Comparison of ENCODE assay signal across 1 cellular context in the genomic region with DNA sequence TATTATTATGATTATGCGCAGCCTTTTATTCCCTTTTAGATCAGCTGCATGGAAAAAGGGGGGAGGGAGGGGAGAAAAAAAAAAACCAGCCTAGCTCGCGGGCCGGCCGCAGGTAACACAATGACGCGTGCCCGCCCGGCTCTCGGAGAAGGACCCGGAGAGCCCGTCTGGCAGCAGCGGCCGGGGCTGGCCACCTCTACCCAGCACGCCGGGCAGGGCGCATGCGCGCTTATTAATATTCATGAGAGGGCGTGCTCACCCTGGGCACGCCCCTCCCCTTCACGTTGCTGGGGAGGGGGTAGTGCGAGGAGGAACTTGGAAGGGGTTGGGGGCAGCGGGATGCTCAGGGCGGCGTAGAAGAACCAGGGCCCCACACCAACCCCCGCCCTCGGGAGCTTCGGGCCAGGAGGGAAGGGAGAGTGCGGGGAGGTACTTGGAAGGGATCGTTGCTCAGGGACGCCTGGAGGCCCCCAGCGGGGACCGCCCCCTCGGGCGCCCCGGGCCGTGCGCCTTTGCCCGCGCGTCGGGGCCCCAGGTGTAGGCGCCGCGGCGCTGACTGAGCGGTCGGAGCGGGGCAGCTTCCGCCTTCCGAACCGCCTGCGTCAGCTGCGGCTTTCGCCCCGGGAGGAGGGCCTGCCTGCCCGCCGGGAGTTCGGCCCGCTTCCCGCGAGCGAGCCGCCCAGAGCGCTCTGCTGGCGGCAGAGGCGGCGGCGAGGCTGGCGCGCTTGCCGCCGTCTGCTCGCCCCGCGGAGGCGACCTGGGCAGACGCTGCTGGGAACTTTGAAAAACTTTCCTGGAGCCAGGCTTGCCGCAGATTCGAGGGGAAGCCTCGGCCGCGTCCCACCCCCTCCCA.
TF ChIP-seq lines count a peak whose summit lies in the region.

A gene (minus strand): TSS at position 169 of the 853 bp plus-strand sequence. CDS start 469 bp downstream, outside the sequence.

TF ChIP-seq in H1, 55 proteins besides CTCF, POLR2A, EP300 and RAD21 (continued from another document):
- TF ChIP-seq, protein P1, sequence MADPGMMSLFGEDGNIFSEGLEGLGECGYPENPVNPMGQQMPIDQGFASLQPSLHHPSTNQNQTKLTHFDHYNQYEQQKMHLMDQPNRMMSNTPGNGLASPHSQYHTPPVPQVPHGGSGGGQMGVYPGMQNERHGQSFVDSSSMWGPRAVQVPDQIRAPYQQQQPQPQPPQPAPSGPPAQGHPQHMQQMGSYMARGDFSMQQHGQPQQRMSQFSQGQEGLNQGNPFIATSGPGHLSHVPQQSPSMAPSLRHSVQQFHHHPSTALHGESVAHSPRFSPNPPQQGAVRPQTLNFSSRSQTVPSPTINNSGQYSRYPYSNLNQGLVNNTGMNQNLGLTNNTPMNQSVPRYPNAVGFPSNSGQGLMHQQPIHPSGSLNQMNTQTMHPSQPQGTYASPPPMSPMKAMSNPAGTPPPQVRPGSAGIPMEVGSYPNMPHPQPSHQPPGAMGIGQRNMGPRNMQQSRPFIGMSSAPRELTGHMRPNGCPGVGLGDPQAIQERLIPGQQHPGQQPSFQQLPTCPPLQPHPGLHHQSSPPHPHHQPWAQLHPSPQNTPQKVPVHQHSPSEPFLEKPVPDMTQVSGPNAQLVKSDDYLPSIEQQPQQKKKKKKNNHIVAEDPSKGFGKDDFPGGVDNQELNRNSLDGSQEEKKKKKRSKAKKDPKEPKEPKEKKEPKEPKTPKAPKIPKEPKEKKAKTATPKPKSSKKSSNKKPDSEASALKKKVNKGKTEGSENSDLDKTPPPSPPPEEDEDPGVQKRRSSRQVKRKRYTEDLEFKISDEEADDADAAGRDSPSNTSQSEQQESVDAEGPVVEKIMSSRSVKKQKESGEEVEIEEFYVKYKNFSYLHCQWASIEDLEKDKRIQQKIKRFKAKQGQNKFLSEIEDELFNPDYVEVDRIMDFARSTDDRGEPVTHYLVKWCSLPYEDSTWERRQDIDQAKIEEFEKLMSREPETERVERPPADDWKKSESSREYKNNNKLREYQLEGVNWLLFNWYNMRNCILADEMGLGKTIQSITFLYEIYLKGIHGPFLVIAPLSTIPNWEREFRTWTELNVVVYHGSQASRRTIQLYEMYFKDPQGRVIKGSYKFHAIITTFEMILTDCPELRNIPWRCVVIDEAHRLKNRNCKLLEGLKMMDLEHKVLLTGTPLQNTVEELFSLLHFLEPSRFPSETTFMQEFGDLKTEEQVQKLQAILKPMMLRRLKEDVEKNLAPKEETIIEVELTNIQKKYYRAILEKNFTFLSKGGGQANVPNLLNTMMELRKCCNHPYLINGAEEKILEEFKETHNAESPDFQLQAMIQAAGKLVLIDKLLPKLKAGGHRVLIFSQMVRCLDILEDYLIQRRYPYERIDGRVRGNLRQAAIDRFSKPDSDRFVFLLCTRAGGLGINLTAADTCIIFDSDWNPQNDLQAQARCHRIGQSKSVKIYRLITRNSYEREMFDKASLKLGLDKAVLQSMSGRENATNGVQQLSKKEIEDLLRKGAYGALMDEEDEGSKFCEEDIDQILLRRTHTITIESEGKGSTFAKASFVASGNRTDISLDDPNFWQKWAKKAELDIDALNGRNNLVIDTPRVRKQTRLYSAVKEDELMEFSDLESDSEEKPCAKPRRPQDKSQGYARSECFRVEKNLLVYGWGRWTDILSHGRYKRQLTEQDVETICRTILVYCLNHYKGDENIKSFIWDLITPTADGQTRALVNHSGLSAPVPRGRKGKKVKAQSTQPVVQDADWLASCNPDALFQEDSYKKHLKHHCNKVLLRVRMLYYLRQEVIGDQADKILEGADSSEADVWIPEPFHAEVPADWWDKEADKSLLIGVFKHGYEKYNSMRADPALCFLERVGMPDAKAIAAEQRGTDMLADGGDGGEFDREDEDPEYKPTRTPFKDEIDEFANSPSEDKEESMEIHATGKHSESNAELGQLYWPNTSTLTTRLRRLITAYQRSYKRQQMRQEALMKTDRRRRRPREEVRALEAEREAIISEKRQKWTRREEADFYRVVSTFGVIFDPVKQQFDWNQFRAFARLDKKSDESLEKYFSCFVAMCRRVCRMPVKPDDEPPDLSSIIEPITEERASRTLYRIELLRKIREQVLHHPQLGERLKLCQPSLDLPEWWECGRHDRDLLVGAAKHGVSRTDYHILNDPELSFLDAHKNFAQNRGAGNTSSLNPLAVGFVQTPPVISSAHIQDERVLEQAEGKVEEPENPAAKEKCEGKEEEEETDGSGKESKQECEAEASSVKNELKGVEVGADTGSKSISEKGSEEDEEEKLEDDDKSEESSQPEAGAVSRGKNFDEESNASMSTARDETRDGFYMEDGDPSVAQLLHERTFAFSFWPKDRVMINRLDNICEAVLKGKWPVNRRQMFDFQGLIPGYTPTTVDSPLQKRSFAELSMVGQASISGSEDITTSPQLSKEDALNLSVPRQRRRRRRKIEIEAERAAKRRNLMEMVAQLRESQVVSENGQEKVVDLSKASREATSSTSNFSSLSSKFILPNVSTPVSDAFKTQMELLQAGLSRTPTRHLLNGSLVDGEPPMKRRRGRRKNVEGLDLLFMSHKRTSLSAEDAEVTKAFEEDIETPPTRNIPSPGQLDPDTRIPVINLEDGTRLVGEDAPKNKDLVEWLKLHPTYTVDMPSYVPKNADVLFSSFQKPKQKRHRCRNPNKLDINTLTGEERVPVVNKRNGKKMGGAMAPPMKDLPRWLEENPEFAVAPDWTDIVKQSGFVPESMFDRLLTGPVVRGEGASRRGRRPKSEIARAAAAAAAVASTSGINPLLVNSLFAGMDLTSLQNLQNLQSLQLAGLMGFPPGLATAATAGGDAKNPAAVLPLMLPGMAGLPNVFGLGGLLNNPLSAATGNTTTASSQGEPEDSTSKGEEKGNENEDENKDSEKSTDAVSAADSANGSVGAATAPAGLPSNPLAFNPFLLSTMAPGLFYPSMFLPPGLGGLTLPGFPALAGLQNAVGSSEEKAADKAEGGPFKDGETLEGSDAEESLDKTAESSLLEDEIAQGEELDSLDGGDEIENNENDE (IDR thresholded peaks at IDR 0.05; ENCODE audit: insufficient replicate concordance, low read length) = no peak
- TF ChIP-seq, protein P2, sequence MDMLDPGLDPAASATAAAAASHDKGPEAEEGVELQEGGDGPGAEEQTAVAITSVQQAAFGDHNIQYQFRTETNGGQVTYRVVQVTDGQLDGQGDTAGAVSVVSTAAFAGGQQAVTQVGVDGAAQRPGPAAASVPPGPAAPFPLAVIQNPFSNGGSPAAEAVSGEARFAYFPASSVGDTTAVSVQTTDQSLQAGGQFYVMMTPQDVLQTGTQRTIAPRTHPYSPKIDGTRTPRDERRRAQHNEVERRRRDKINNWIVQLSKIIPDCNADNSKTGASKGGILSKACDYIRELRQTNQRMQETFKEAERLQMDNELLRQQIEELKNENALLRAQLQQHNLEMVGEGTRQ (IDR thresholded peaks at IDR 0.05; ENCODE audit: low read length) = no peak
- TF ChIP-seq SUZ12 (IDR thresholded peaks at IDR 0.05; ENCODE audit: low read length) (no peak), PHF8 (conservative IDR thresholded peaks at IDR 0.05; ENCODE audit: low read depth, low read length) (peak; percentile 76), CHD1 (IDR thresholded peaks at IDR 0.05; ENCODE audit: low read depth, low read length) (no peak), SP1 (IDR thresholded peaks at IDR 0.05; ENCODE audit: low read depth, low read length) (no peak), CHD2 (IDR thresholded peaks at IDR 0.05; ENCODE audit: low read length) (no peak), POU5F1 (IDR thresholded peaks at IDR 0.05; ENCODE audit: low read depth, low read length) (no peak), RXRA (IDR thresholded peaks at IDR 0.05; ENCODE audit: insufficient read depth, low read depth, low read length) (no peak), POLR2AphosphoS5 (IDR thresholded peaks at IDR 0.05; ENCODE audit: low read depth, low read length) (peak; percentile 60), SIRT6 (IDR thresholded peaks at IDR 0.05; ENCODE audit: low read length) (no peak), RBBP5 (IDR thresholded peaks at IDR 0.05; ENCODE audit: borderline replicate concordance, low read depth, low read length) (peak; percentile 80; the same call in 1 of the 2 replicates), TAF1 (IDR thresholded peaks at IDR 0.05; ENCODE audit: low read depth, low read length) (peak; percentile 75), CBX8 (IDR thresholded peaks at IDR 0.05; ENCODE audit: borderline replicate concordance, low read depth, low read length) (no peak), SAP30 (IDR thresholded peaks at IDR 0.05; ENCODE audit: insufficient read depth, insufficient replicate concordance, low read length) (no peak), JUND (IDR thresholded peaks at IDR 0.05; ENCODE audit: low read length) (no peak), CEBPB (IDR thresholded peaks at IDR 0.05; ENCODE audit: low read depth, low read length) (no peak), EGR1 (IDR thresholded peaks at IDR 0.05; ENCODE audit: borderline replicate concordance, low read depth, low read length) (no peak), RFX5 (IDR thresholded peaks at IDR 0.05; ENCODE audit: borderline replicate concordance, low read depth, low read length) (no peak), KDM4A (IDR thresholded peaks at IDR 0.05; ENCODE audit: low read depth, low read length, severe bottlenecking) (peak; percentile 84), CBX5 (IDR thresholded peaks at IDR 0.05; ENCODE audit: low read depth, low read length) (no peak), NRF1 (IDR thresholded peaks at IDR 0.05; ENCODE audit: low read depth, low read length) (peak; percentile 60), MAFK (IDR thresholded peaks at IDR 0.05; ENCODE audit: low read depth, low read length) (no peak), BCL11A (IDR thresholded peaks at IDR 0.05; ENCODE audit: low read depth in 2 of 2, low read length in 2 of 2) (no peak), ZNF274 (IDR thresholded peaks at IDR 0.05; ENCODE audit: borderline replicate concordance, extremely low read depth, low read length) (no peak), CREB1 (IDR thresholded peaks at IDR 0.05) (no peak), BACH1 (IDR thresholded peaks at IDR 0.05; ENCODE audit: low read length) (no peak), BRCA1 (IDR thresholded peaks at IDR 0.05; ENCODE audit: low read depth, low read length) (no peak), SP2 (IDR thresholded peaks at IDR 0.05; ENCODE audit: low read length) (no peak), SP4 (IDR thresholded peaks at IDR 0.05; ENCODE audit: low read length) (no peak; the same call in 1 of the 2 replicates), TAF7 (optimal IDR thresholded peaks at IDR 0.05; ENCODE audit: borderline replicate concordance, low read depth, low read length) (peak; percentile 78), YY1 (IDR thresholded peaks at IDR 0.05; ENCODE audit: low read depth, low read length) (no peak), TEAD4 (IDR thresholded peaks at IDR 0.05; ENCODE audit: low read depth, low read length) (no peak), TCF12 (IDR thresholded peaks at IDR 0.05; ENCODE audit: low read depth, low read length) (no peak), GTF2F1 (IDR thresholded peaks at IDR 0.05; ENCODE audit: borderline replicate concordance, low read depth, low read length) (no peak), SIX5 (IDR thresholded peaks at IDR 0.05; ENCODE audit: low read depth, low read length) (no peak), KDM1A (IDR thresholded peaks at IDR 0.05; ENCODE audit: borderline replicate concordance, low read length) (no peak), SIN3A (conservative IDR thresholded peaks at IDR 0.05 in 1 of 2, IDR thresholded peaks at IDR 0.05 in 1 of 2; ENCODE audit: low read depth in 1 of 2, low read length in 2 of 2) (peak in 1 of 2 experiments; percentile 58; a peak in 1 of 4 replicates), GABPA (IDR thresholded peaks at IDR 0.05; ENCODE audit: borderline replicate concordance, insufficient read depth, low read length) (no peak), FOSL1 (IDR thresholded peaks at IDR 0.05; ENCODE audit: insufficient read depth, low read depth, low read length) (no peak), HDAC2 (IDR thresholded peaks at IDR 0.05; ENCODE audit: borderline replicate concordance in 1 of 2, low read depth in 2 of 2, low read length in 2 of 2) (no peak; a peak in 1 of 4 replicates), NANOG (IDR thresholded peaks at IDR 0.05; ENCODE audit: insufficient read depth, low read depth, low read length, poor library complexity, severe bottlenecking) (peak; percentile 21), CTBP2 (IDR thresholded peaks at IDR 0.05; ENCODE audit: borderline replicate concordance, insufficient read depth, insufficient read length, low read length) (no peak), EZH2 (IDR thresholded peaks at IDR 0.05; ENCODE audit: low read depth, low read length, severe bottlenecking) (no peak), RNF2 (IDR thresholded peaks at IDR 0.05; ENCODE audit: borderline replicate concordance, low read depth, low read length, missing control alignments, poor library complexity, severe bottlenecking) (no peak), ASH2L (IDR thresholded peaks at IDR 0.05; ENCODE audit: low read length) (peak; percentile 30), KDM5A (IDR thresholded peaks at IDR 0.05; ENCODE audit: low read length) (no peak)
- TF ChIP-seq, protein P3, sequence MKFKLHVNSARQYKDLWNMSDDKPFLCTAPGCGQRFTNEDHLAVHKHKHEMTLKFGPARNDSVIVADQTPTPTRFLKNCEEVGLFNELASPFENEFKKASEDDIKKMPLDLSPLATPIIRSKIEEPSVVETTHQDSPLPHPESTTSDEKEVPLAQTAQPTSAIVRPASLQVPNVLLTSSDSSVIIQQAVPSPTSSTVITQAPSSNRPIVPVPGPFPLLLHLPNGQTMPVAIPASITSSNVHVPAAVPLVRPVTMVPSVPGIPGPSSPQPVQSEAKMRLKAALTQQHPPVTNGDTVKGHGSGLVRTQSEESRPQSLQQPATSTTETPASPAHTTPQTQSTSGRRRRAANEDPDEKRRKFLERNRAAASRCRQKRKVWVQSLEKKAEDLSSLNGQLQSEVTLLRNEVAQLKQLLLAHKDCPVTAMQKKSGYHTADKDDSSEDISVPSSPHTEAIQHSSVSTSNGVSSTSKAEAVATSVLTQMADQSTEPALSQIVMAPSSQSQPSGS (IDR thresholded peaks at IDR 0.05; ENCODE audit: low read length) = no peak
- TF ChIP-seq, protein P4, sequence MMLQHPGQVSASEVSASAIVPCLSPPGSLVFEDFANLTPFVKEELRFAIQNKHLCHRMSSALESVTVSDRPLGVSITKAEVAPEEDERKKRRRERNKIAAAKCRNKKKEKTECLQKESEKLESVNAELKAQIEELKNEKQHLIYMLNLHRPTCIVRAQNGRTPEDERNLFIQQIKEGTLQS (IDR thresholded peaks at IDR 0.05; ENCODE audit: insufficient read depth, low read depth, low read length) = no peak
- TF ChIP-seq, protein P5, sequence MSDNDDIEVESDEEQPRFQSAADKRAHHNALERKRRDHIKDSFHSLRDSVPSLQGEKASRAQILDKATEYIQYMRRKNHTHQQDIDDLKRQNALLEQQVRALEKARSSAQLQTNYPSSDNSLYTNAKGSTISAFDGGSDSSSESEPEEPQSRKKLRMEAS (IDR thresholded peaks at IDR 0.05) = peak; percentile 36; the same call in 1 of the 2 replicates
